In the genomic region with DNA sequence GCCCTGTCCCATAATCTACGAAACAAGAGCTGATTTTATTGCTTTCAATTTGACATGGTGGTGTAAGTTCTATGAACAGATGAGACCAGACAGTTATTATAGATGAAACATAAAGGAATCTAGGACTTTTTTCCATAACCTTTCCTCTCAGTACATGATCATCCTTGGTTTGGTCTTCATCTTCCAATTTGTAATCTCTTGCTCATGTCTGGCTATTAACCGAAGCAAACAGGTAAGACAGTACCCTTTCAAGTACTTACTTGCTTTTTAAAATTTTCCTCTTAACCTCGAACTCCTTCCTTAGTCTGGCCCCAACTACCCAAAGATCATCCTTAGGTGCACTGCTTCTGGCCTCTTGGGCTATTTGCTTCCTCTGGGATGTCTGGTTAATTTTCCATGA, we compare ENCODE assay signal across 9 cellular contexts. TPM values are rescaled to one million over a fixed set of nuclear protein-coding genes. Genes with fewer than 3 reads are reported as not detected.
DNase-seq lines count a peak whose midpoint lies in the region; TF ChIP-seq lines count a peak whose summit lies in the region.
"Had no signal": no experiment of that assay in that cellular context is flagged by ENCODE, and none has a peak within 500 bp of the region (broad histone marks: within the 10 kb centered on the region; RNA-seq: fewer than 3 reads in every experiment).

No MANE protein-coding gene starts in this region.

- intact Hi-C loops in Caco-2 (cut with micrococcal nuclease; ENCODE audit: unreplicated experiment) = no loop called here

- BruUV-seq in Caco-2 (replicated peaks; lab: Mats Ljungman, UMichigan) = no TSS peak

- H3K27ac Mint-ChIP-seq in Caco-2 (ENCODE audit: unreplicated experiment) = peak overlapping the region; percentile 98

- H3K4me1 Mint-ChIP-seq in Caco-2 (ENCODE audit: low read depth, unreplicated experiment) = peaks cover 20% of the 10 kb centered on the region

- peak overlapping the region; percentile 87 for H3K4me2 ChIP-seq in neural cell (ENCODE audit: low read length)

- POLR2A ChIA-PET in Caco-2 (lab: Charles Lee) = no interaction called here

- DNase-seq in Caco-2 (no peak), NT2/D1 (ENCODE audit: low read depth, low spot score) (no peak), coronary artery (ENCODE audit: low spot score) (no peak), globus pallidus (ENCODE audit: low spot score) (no peak), hypothalamus (lab: John Stamatoyannopoulos, UW) (no peak), anterior cingulate cortex (lab: John Stamatoyannopoulos, UW) (no peak), D341Med (ENCODE audit: low spot score) (no peak)
- DNase-seq: amygdala had no signal

- peaks cover 67% of the 10 kb centered on the region for H3K36me3 Mint-ChIP-seq in Caco-2 (ENCODE audit: insufficient read depth, unreplicated experiment)

- no peaks in the 10 kb centered on the region for H3F3A ChIP-seq in neural cell (ENCODE audit: insufficient read depth, low read length, poor library complexity, severe bottlenecking)

- no peaks in the 10 kb centered on the region for H3K9me2 ChIP-seq in neural cell (ENCODE audit: insufficient read depth, low read length)

- TF ChIP-seq CTCF in Caco-2 (IDR thresholded peaks at IDR 0.05; ENCODE audit: insufficient read depth in 1 of 2, low read depth in 1 of 2, low read length in 1 of 2, severe bottlenecking in 1 of 2, unreplicated experiment in 1 of 2) = no peak
- TF ChIP-seq CTCF in coronary artery (IDR thresholded peaks at IDR 0.05) = no peak
- no peak for TF ChIP-seq CTCF in neural cell (IDR thresholded peaks at IDR 0.05; ENCODE audit: poor library complexity, severe bottlenecking)

- H3K36me3 ChIP-seq in Caco-2 (ENCODE audit: control insufficient read depth, insufficient read depth, low read length) = peaks cover 3% of the 10 kb centered on the region; the same call in 1 of the 2 replicates
- H3K36me3 ChIP-seq in NT2/D1 (ENCODE audit: insufficient read depth, insufficient read length, low read length) = peaks cover 52% of the 10 kb centered on the region
- peaks cover 7% of the 10 kb centered on the region for H3K36me3 ChIP-seq in neural cell (ENCODE audit: insufficient read depth, low read length)

- H3K4me3 Mint-ChIP-seq in Caco-2 (ENCODE audit: unreplicated experiment) = peak overlapping the region; percentile 96

- no peaks in the 10 kb centered on the region for H3K9me3 Mint-ChIP-seq in Caco-2 (ENCODE audit: unreplicated experiment)

- H3K9me3 ChIP-seq in Caco-2 = no peaks in the 10 kb centered on the region
- no peaks in the 10 kb centered on the region for H3K9me3 ChIP-seq in NT2/D1 (ENCODE audit: insufficient read depth, low read length)
- H3K9me3 ChIP-seq in neural cell (ENCODE audit: low read length) = no peaks in the 10 kb centered on the region

- H3K4me1 ChIP-seq in Caco-2 = peaks cover 14% of the 10 kb centered on the region
- peaks cover 7% of the 10 kb centered on the region for H3K4me1 ChIP-seq in NT2/D1 (ENCODE audit: insufficient read depth, insufficient read length)

- H3K79me2 ChIP-seq in neural cell (replicated peaks; ENCODE audit: insufficient read depth, low read length) = peaks cover 16% of the 10 kb centered on the region

- H3K27me3 Mint-ChIP-seq in Caco-2 (ENCODE audit: insufficient read depth, unreplicated experiment) = peaks cover under 1% of the 10 kb centered on the region

- TF ChIP-seq RAD21 in neural cell (conservative IDR thresholded peaks at IDR 0.05) = no peak

- H3K4me3 ChIP-seq in Caco-2 (ENCODE audit: low read depth, low read length) (peak overlapping the region; percentile 64), NT2/D1 (ENCODE audit: insufficient read length, low read depth) (peak overlapping the region; percentile 76), coronary artery (peak overlapping the region; percentile 98), neural cell (ENCODE audit: low read length) (peak overlapping the region; percentile 71)

- CTCF ChIA-PET in Caco-2 (lab: Charles Lee) = interaction anchor here (0.6 kb wide), 1 partner anchor 1410 kb away, joined by 5 read pairs; no protein-coding TSS in a partner anchor

- H3K9ac ChIP-seq in NT2/D1 (ENCODE audit: insufficient read length, low read depth) (peak overlapping the region; percentile 74), neural cell (ENCODE audit: low read length) (peak overlapping the region; percentile 87)

- H3K27me3 ChIP-seq in Caco-2 (replicated peaks; ENCODE audit: control insufficient read depth, insufficient read depth, low read length) (no peaks in the 10 kb centered on the region), NT2/D1 (ENCODE audit: insufficient read depth, insufficient read length) (peaks cover 9% of the 10 kb centered on the region), neural cell (ENCODE audit: insufficient read depth, low read depth, low read length) (no peaks in the 10 kb centered on the region)

- no peak for TF ChIP-seq EP300 in neural cell (conservative IDR thresholded peaks at IDR 0.05; ENCODE audit: poor library complexity, severe bottlenecking)

- H3K27ac ChIP-seq in coronary artery = no peak overlapping the region
- no peak overlapping the region for H3K27ac ChIP-seq in neural cell (ENCODE audit: low read length)

- no peaks in the 10 kb centered on the region for H4K20me1 ChIP-seq in neural cell (ENCODE audit: insufficient read depth)

- no peak overlapping the region for H2AFZ ChIP-seq in neural cell (ENCODE audit: low read depth, low read length)

TF ChIP-seq in neural cell, 6 proteins besides CTCF, POLR2A, EP300 and RAD21:
- TF ChIP-seq POLR2AphosphoS5 (IDR thresholded peaks at IDR 0.05) = no peak
- TF ChIP-seq SMC3 (conservative IDR thresholded peaks at IDR 0.05; ENCODE audit: poor library complexity) = no peak
- TF ChIP-seq TAF1 (IDR thresholded peaks at IDR 0.05; ENCODE audit: low read depth) = no peak
- TF ChIP-seq MXI1 (conservative IDR thresholded peaks at IDR 0.05; ENCODE audit: poor library complexity, severe bottlenecking) = no peak
- TF ChIP-seq EZH2 (IDR thresholded peaks at IDR 0.05; ENCODE audit: borderline replicate concordance, insufficient read depth, low read length, poor library complexity, severe bottlenecking) = no peak
- TF ChIP-seq REST (IDR thresholded peaks at IDR 0.05; ENCODE audit: borderline replicate concordance) = no peak
TF ChIP-seq in neural cell: peak in this region for 0.

RNA-seq across cellular contexts. Expression of gene TSPAN31, which starts 1.2 kb away (rescaled TPM):
- total RNA-seq in Caco-2 (2022) = 20.6 and 23.3 TPM in 2 replicates
- 78.1 and 85.3 TPM in 2 replicates for polyA plus RNA-seq in neural cell
- 37.5 and 39.0 TPM in 2 replicates for polyA minus RNA-seq in neural cell

RNA-seq across cellular contexts. Expression of gene CDK4, which starts 6.1 kb away (rescaled TPM):
- 205 and 210 TPM in 2 replicates for total RNA-seq in Caco-2 (2022)
- polyA plus RNA-seq in neural cell = 81.3 and 104 TPM in 2 replicates
- 53.9 and 59.4 TPM in 2 replicates for polyA minus RNA-seq in neural cell

RNA-seq across cellular contexts. Expression of gene AGAP2, which starts 7.5 kb away (rescaled TPM):
- 0.09 TPM in 1 of 2 replicates, not detected in the other for total RNA-seq in Caco-2 (2022)
- 19.3 and 24.9 TPM in 2 replicates for polyA plus RNA-seq in neural cell
- polyA minus RNA-seq in neural cell = 33.6 and 34.3 TPM in 2 replicates

RNA-seq across cellular contexts. Expression of gene MARCHF9, which starts 8.9 kb away (rescaled TPM):
- 11.0 and 12.0 TPM in 2 replicates for total RNA-seq in Caco-2 (2022)
- polyA plus RNA-seq in neural cell = 34.5 and 47.8 TPM in 2 replicates
- 23.6 and 29.9 TPM in 2 replicates for polyA minus RNA-seq in neural cell

RNA-seq across cellular contexts. Expression of gene CYP27B1, which starts 20.9 kb away (rescaled TPM):
- 6.9 and 7.1 TPM in 2 replicates for total RNA-seq in Caco-2 (2022)
- 0.86 and 1.4 TPM in 2 replicates for polyA plus RNA-seq in neural cell
- polyA minus RNA-seq in neural cell = not detected in 2 replicates
